26 cellular contexts compared by ENCODE assay signal in the genomic region with DNA sequence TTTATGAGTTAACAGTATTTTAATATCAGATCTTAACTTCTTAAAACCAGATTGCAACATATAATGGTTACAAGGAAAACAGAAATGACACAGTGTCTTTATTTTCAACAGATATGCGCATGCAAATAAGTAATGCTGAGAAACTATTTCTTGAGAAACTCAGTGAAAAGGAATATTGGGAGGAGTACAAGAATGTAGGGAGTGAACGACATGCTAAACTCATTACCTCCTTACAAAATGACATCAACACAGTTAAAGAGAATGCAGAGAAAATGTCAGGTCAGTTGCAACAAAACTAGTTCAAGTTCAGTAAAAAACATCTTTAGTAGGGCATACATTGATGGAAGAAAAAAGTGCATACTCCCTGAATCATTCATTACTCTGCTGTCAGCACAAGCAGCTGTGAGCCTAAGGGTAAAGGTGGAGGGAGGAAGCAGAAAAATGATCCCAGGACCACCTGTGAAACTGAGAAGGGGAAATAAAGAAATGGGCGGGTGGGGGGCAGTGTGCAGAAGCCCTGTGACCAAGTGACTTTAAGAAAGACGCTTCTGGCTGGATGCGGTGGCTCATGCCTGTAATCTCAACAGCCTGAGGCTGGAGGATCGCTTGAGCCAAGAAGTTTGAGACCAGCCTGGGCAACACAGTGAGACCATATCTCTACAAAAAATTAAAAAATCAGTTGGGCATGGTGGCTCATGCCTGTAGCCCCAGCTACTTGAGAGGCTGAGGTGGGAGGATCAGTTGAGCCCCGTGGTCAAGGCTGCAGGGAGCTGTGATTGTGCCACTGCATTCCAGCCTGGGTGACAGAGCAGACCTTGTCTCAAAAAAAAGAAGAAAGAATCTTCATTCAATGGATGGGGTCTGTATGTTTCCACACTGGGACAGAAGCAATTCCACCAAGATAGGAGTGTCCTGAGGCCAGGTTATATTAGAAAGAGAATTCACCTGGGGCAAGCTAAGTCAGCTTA. TPM values are rescaled to one million over a fixed set of nuclear protein-coding genes. Genes with fewer than 3 reads are reported as not detected.
A peak's percentile ranks its signal among the peaks of the same experiment; 100 is the strongest.
DNase-seq lines count a peak whose midpoint lies in the region; TF ChIP-seq lines count a peak whose summit lies in the region.
"Had no signal": no experiment of that assay in that cellular context is flagged by ENCODE, and none has a peak within 500 bp of the region (broad histone marks: within the 10 kb centered on the region; RNA-seq: fewer than 3 reads in every experiment).

No MANE protein-coding gene starts in this region.

- H3K4me1 Mint-ChIP-seq in type B pancreatic cell (ENCODE audit: unreplicated experiment), result peaks cover 22% of the 10 kb centered on the region
- H3K4me1 Mint-ChIP-seq: neural crest cell had no signal

- peak overlapping the region; percentile 82 for H3K27ac Mint-ChIP-seq in type B pancreatic cell

- no peak overlapping the region for H3K4me3 ChIP-seq in cardiac fibroblast (replicated peaks in 1 of 2; ENCODE audit: low read depth in 2 of 2, low read length in 2 of 2)
- H3K4me3 ChIP-seq in tibial artery, result no peak overlapping the region
- no peak overlapping the region for H3K4me3 ChIP-seq in colonic mucosa
- H3K4me3 ChIP-seq: BLaER1, gastroesophageal sphincter, GM12878 had no signal

- intact Hi-C loops in tibial artery (cut with DNase I; ENCODE audit: low total_unique reads), result no loop called here
- intact Hi-C loops in colonic mucosa (cut with DNase I), result no loop called here

- H3K27ac ChIP-seq in tibial artery, result no peak overlapping the region
- no peak overlapping the region for H3K27ac ChIP-seq in colonic mucosa
- H3K27ac ChIP-seq: BLaER1, gastroesophageal sphincter, VCaP had no signal

- TF ChIP-seq CTCF in cardiac fibroblast (IDR thresholded peaks at IDR 0.05; ENCODE audit: low read depth, low read length) (no peak), type B pancreatic cell (conservative IDR thresholded peaks at IDR 0.05) (no peak), tibial artery (IDR thresholded peaks at IDR 0.05) (no peak), GM10248 (IDR thresholded peaks at IDR 0.05; ENCODE audit: control extremely low read depth, extremely low read depth, low read depth, missing control alignments) (no peak), colonic mucosa (IDR thresholded peaks at IDR 0.05) (no peak)

- H3K9me3 Mint-ChIP-seq in type B pancreatic cell, result peaks cover 9% of the 10 kb centered on the region
- H3K9me3 Mint-ChIP-seq: neural crest cell had no signal

- CTCF ChIA-PET in GM10248 (lab: Yijun Ruan, JAX), result interaction anchor here (1.0 to 1.6 kb wide), 2 partner anchors 22 to 31 kb away, joined by 3 to 6 read pairs; partner anchors contain the start of gene CCDC83

- H3K4me3 Mint-ChIP-seq in type B pancreatic cell, result peak overlapping the region; percentile 27
- H3K4me3 Mint-ChIP-seq: neural crest cell had no signal

- peak; percentile 91 for DNase-seq in GM04503 (ENCODE audit: low read depth)
- peak; percentile 57 to 60 for DNase-seq in cardiac fibroblast (ENCODE audit: low read depth in 2 of 2)
- peak; percentile 38 for DNase-seq in iris pigment epithelial cell (ENCODE audit: low read depth)
- DNase-seq in type B pancreatic cell (ENCODE audit: extremely low spot score, unreplicated experiment), result no peak
- DNase-seq in tibial artery, result no peak
- DNase-seq in GM10248 (ENCODE audit: extremely low spot score), result no peak
- no peak for DNase-seq in activated CD8-positive, alpha-beta memory T cell treated with anti-CD3 and anti-CD28 coated beads, Interleukin-2, amount 50 U/mL, for 48 hours
- no peak for DNase-seq in colonic mucosa
- DNase-seq: activated CD4-positive, alpha-beta T cell treated with anti-CD3 and anti-CD28 coated beads, Interleukin-2, amount 50 U/mL, for 1 hour; activated CD8-positive, alpha-beta memory T cell treated with anti-CD3 and anti-CD28 coated beads, Interleukin-2, amount 50 U/mL, for 4 hours; activated gamma-delta T cell; cerebellar nuclear complex; left colon; NCI-H146; NCI-H2171; PC-3; stimulated activated CD4-positive, alpha-beta T cell treated with anti-CD3 and anti-CD28 coated beads, Interleukin-12 subunit alpha, Interleukin-12 subunit beta, amount 100 ng/mL, for 4 hours; T-helper 2 cell had no signal

- H3K4me1 ChIP-seq in tibial artery (peaks cover 0 to 11% (median 0%) of the 10 kb centered on the region in 4 donors), colonic mucosa (no peaks in the 10 kb centered on the region)
- H3K4me1 ChIP-seq: BLaER1, gastroesophageal sphincter had no signal

- H3K36me3 Mint-ChIP-seq in type B pancreatic cell, result no peaks in the 10 kb centered on the region

- H3K27me3 Mint-ChIP-seq in type B pancreatic cell, result no peaks in the 10 kb centered on the region

- H3K36me3 ChIP-seq in tibial artery (no peaks in the 10 kb centered on the region), colonic mucosa (no peaks in the 10 kb centered on the region)
- H3K36me3 ChIP-seq: BLaER1, gastroesophageal sphincter had no signal

- H3K27me3 ChIP-seq in tibial artery (no peaks in the 10 kb centered on the region), colonic mucosa (no peaks in the 10 kb centered on the region)
- H3K27me3 ChIP-seq: BLaER1, gastroesophageal sphincter had no signal

- H3K9me3 ChIP-seq in tibial artery, result no peaks in the 10 kb centered on the region
- H3K9me3 ChIP-seq in colonic mucosa, result no peaks in the 10 kb centered on the region
- H3K9me3 ChIP-seq: BLaER1, gastroesophageal sphincter had no signal

- POLR2A ChIA-PET in GM10248 (lab: Yijun Ruan, JAX), result no interaction called here

- no peak overlapping the region for H3K9ac ChIP-seq in colonic mucosa (ENCODE audit: low read depth in 2 of 2, low read length in 2 of 2)
- H3K9ac ChIP-seq: BLaER1 had no signal

RNA-seq across cellular contexts. Expression of gene CCDC83, which starts 31.2 kb away (rescaled TPM):
- total RNA-seq in type B pancreatic cell (ENCODE audit: low replicate concordance) (not detected in 2 replicates), colonic mucosa (not detected)
- total RNA-seq: gastroesophageal sphincter, GM12878, H4, left colon, neural crest cell, pulmonary artery endothelial cell, temporal lobe had no signal

Comparison
In these comparisons a context has a peak if more than half of its experiments do, and no peak if none do; other contexts are left out.
1. DNase-seq: peak in GM04503 (single experiment), cardiac fibroblast (2 of 2) and iris pigment epithelial cell (single experiment); none in type B pancreatic cell (single experiment), tibial artery (0 of 2), GM10248 (single experiment), activated CD8-positive, alpha-beta memory T cell treated with anti-CD3 and anti-CD28 coated beads, Interleukin-2, amount 50 U/mL, for 48 hours (single experiment) and colonic mucosa (single experiment).